In genomic region chr12:3173008-3173553, GRCh38 we compare ENCODE assay signal across 18 cellular contexts.
"Had no signal": no experiment of that assay in that cellular context is flagged by ENCODE, and none has a peak within 500 bp of the region (broad histone marks: within the 10 kb centered on the region; RNA-seq: fewer than 3 reads in every experiment).

No MANE protein-coding gene starts in this region.

- DNase-seq: activated CD4-positive, alpha-beta T cell treated with anti-CD3 and anti-CD28 coated beads, Interleukin-2, amount 10 ng/mL, durations not matched to agents 24 days and 14 days; activated CD4-positive, CD25-positive, alpha-beta regulatory T cell; activated CD8-positive, alpha-beta T cell treated with anti-CD3 and anti-CD28 coated beads for 36 hours; activated naive CD4-positive, alpha-beta T cell; activated naive CD8-positive, alpha-beta T cell treated with anti-CD3 and anti-CD28 coated beads for 36 hours; activated T-cell treated with anti-CD3 and anti-CD28 coated beads, Interleukin-2, amount 50 U/mL, for 1 hour; amniotic stem cell; foreskin keratinocyte; hypothalamus; left ventricle myocardium inferior; right cardiac atrium had no signal

- H3K27me3 ChIP-seq: cardiac muscle cell, foreskin keratinocyte, tibial nerve, vagina had no signal

- H3K9me3 Mint-ChIP-seq: activated CD4-positive, alpha-beta T cell treated with anti-CD3 and anti-CD28 coated beads, Interleukin-2, amount 10 ng/mL, durations not matched to agents 24 days and 14 days; activated CD8-positive, alpha-beta T cell treated with anti-CD3 and anti-CD28 coated beads for 36 hours; activated naive CD8-positive, alpha-beta T cell treated with anti-CD3 and anti-CD28 coated beads for 36 hours; activated T-helper 17 cell treated with anti-CD3 and anti-CD28 coated beads, Interleukin-2, amount 50 U/mL, for 72 hours; stimulated activated naive CD8-positive, alpha-beta T cell treated with anti-CD3 and anti-CD28 coated beads, Interleukin-15, Interleukin-2, amounts not matched to agents 100 ng/mL and 50 ng/mL, for 24 hours had no signal

- H3K4me3 Mint-ChIP-seq: activated CD4-positive, alpha-beta T cell treated with anti-CD3 and anti-CD28 coated beads, Interleukin-2, amount 10 ng/mL, durations not matched to agents 24 days and 14 days; activated CD8-positive, alpha-beta T cell treated with anti-CD3 and anti-CD28 coated beads for 36 hours; activated naive CD8-positive, alpha-beta T cell treated with anti-CD3 and anti-CD28 coated beads for 36 hours; activated T-helper 17 cell treated with anti-CD3 and anti-CD28 coated beads, Interleukin-2, amount 50 U/mL, for 72 hours; stimulated activated naive CD8-positive, alpha-beta T cell treated with anti-CD3 and anti-CD28 coated beads, Interleukin-15, Interleukin-2, amounts not matched to agents 100 ng/mL and 50 ng/mL, for 24 hours had no signal

- H3K4me1 ChIP-seq: prostate gland had no signal

- H3K36me3 Mint-ChIP-seq: activated naive CD8-positive, alpha-beta T cell treated with anti-CD3 and anti-CD28 coated beads for 36 hours had no signal

- H3K9me3 ChIP-seq: left ventricle myocardium inferior, prostate gland, tibial nerve, vagina had no signal

- H3K36me3 ChIP-seq: cardiac muscle cell, left ventricle myocardium inferior, prostate gland, tibial nerve, vagina had no signal

- H3K27ac Mint-ChIP-seq: activated CD4-positive, alpha-beta T cell treated with anti-CD3 and anti-CD28 coated beads, Interleukin-2, amount 10 ng/mL, durations not matched to agents 24 days and 14 days; activated CD8-positive, alpha-beta T cell treated with anti-CD3 and anti-CD28 coated beads for 36 hours; activated naive CD8-positive, alpha-beta T cell treated with anti-CD3 and anti-CD28 coated beads for 36 hours; activated T-helper 17 cell treated with anti-CD3 and anti-CD28 coated beads, Interleukin-2, amount 50 U/mL, for 72 hours; stimulated activated naive CD8-positive, alpha-beta T cell treated with anti-CD3 and anti-CD28 coated beads, Interleukin-15, Interleukin-2, amounts not matched to agents 100 ng/mL and 50 ng/mL, for 24 hours had no signal

- H3K4me3 ChIP-seq: cardiac muscle cell, left ventricle myocardium inferior, prostate gland, skin epidermis, tibial nerve, vagina had no signal

- ATAC-seq: activated CD8-positive, alpha-beta T cell treated with anti-CD3 and anti-CD28 coated beads for 36 hours; activated T-helper 17 cell treated with anti-CD3 and anti-CD28 coated beads, Interleukin-2, amount 50 U/mL, for 72 hours; foreskin keratinocyte; right cardiac atrium had no signal

- H3K27ac ChIP-seq: cardiac muscle cell, foreskin keratinocyte, left ventricle myocardium inferior, prostate gland, skin epidermis, tibial nerve, vagina had no signal
